In genomic region chr1:234632225-234632624, GRCh38 we compare ENCODE assay signal across 1 cellular context.
TF ChIP-seq lines count a peak whose summit lies in the region.

No MANE protein-coding gene starts in this region.

TF ChIP-seq in IMR-90, 13 proteins besides CTCF, POLR2A, EP300 and RAD21:
- TF ChIP-seq CHD1 (IDR thresholded peaks at IDR 0.05; ENCODE audit: low read depth, low read length), result no peak
- no peak for TF ChIP-seq FOS (IDR thresholded peaks at IDR 0.05; ENCODE audit: low read depth, low read length)
- TF ChIP-seq ELK1 (IDR thresholded peaks at IDR 0.05; ENCODE audit: borderline replicate concordance, low read depth, low read length), result no peak
- no peak for TF ChIP-seq NFE2L2 (IDR thresholded peaks at IDR 0.05; ENCODE audit: low read depth, low read length)
- no peak for TF ChIP-seq MAFK (IDR thresholded peaks at IDR 0.05; ENCODE audit: low read depth, low read length)
- TF ChIP-seq MXI1 (IDR thresholded peaks at IDR 0.05; ENCODE audit: borderline replicate concordance, low read depth, low read length), result no peak
- no peak for TF ChIP-seq CEBPB (IDR thresholded peaks at IDR 0.05; ENCODE audit: low read depth, low read length)
- no peak for TF ChIP-seq RCOR1 (IDR thresholded peaks at IDR 0.05; ENCODE audit: insufficient replicate concordance, low read length)
- TF ChIP-seq MAZ (IDR thresholded peaks at IDR 0.05; ENCODE audit: borderline replicate concordance, low read depth, low read length), result no peak
- TF ChIP-seq RFX5 (IDR thresholded peaks at IDR 0.05; ENCODE audit: low read depth, low read length), result no peak
- TF ChIP-seq USF2 (IDR thresholded peaks at IDR 0.05; ENCODE audit: low read depth, low read length), result no peak
- no peak for TF ChIP-seq BHLHE40 (IDR thresholded peaks at IDR 0.05; ENCODE audit: low read depth, low read length)
- no peak for TF ChIP-seq SMC3 (IDR thresholded peaks at IDR 0.05; ENCODE audit: low read depth, low read length)
